Comparison of ENCODE assay signal across 10 cellular contexts in the genomic region with DNA sequence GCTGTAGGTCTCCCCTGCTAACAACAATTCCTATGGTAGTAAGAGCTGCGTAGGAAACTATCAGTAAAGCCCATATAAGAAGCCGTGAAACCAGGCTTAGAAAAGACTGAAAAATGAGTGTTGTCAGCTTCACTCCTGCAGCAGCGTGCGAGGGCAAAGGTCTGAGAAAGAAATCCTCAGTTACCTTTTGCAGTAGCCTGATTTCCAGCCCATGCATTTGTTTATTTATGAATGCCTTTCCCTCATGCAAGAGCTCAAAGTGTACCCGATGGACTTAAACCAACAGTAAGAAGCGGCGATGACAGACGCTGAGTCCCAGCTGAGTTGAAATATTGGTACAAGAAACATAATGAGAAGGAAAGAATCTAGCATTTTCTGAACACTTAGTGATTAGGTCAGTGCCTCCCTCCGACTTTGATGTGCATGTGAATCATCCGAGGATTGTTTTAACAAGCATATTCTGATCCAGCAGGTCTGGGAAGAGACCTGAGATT. TPM values are rescaled to one million over a fixed set of nuclear protein-coding genes. Genes with fewer than 3 reads are reported as not detected.
DNase-seq lines count a peak whose midpoint lies in the region; ATAC-seq and TF ChIP-seq lines count a peak whose summit lies in the region.
"Had no signal": no experiment of that assay in that cellular context is flagged by ENCODE, and none has a peak within 500 bp of the region (broad histone marks: within the 10 kb centered on the region; RNA-seq: fewer than 3 reads in every experiment).

No MANE protein-coding gene starts in this region.

- H3K27ac Mint-ChIP-seq in Caco-2 (ENCODE audit: unreplicated experiment) (peak overlapping the region; percentile 91), nephron progenitor cell (peak overlapping the region; percentile 92)
- H3K27ac Mint-ChIP-seq in activated T-cell treated with anti-CD3 and anti-CD28 coated beads, Interleukin-2, amount 50 U/mL, for 72 hours = no peak overlapping the region
- H3K27ac Mint-ChIP-seq: CD4-positive, alpha-beta T cell; naive B cell had no signal

- peak overlapping the region; percentile 12 for H3K4me3 ChIP-seq in Caco-2 (ENCODE audit: low read depth, low read length)
- peak overlapping the region; percentile 48 to 56 for H3K4me3 ChIP-seq in duodenal mucosa (ENCODE audit: low read depth in 1 of 2, low read length in 2 of 2)

- TF ChIP-seq CTCF in Caco-2 (IDR thresholded peaks at IDR 0.05; ENCODE audit: insufficient read depth in 1 of 2, low read depth in 1 of 2, low read length in 1 of 2, severe bottlenecking in 1 of 2, unreplicated experiment in 1 of 2) (no peak), nephron progenitor cell (IDR thresholded peaks at IDR 0.05) (no peak)

- H3K9me3 Mint-ChIP-seq in Caco-2 (ENCODE audit: unreplicated experiment) (no peaks in the 10 kb centered on the region), nephron progenitor cell (peaks cover 5% of the 10 kb centered on the region)
- H3K9me3 Mint-ChIP-seq in activated T-cell treated with anti-CD3 and anti-CD28 coated beads, Interleukin-2, amount 50 U/mL, for 72 hours = peaks cover 0 to 2% of the 10 kb centered on the region in 2 donors
- H3K9me3 Mint-ChIP-seq: CD4-positive, alpha-beta T cell had no signal

- CTCF ChIA-PET in Caco-2 (lab: Charles Lee) = interaction anchor here (1.0 kb wide), 2 partner anchors 15 to 29 kb away, joined by 4 to 6 read pairs; a partner anchor contains a TSS

- H3K9me3 ChIP-seq in Caco-2 (no peaks in the 10 kb centered on the region), duodenal mucosa (ENCODE audit: control insufficient read depth in 1 of 2, low read length in 2 of 2) (no peaks in the 10 kb centered on the region)

- peak overlapping the region in 1 of 2 donors; percentile 41 for H3K9ac ChIP-seq in duodenal mucosa (ENCODE audit: low read depth in 1 of 2, low read length in 2 of 2)

- intact Hi-C loops in Caco-2 (cut with micrococcal nuclease; ENCODE audit: unreplicated experiment) = loop anchor here (1.0 to 2.0 kb wide), 3 partner anchors 14 to 30 kb away; a partner anchor contains a TSS

- ATAC-seq in activated T-cell treated with anti-CD3 and anti-CD28 coated beads, Interleukin-2, amount 50 U/mL, for 72 hours (replicated peaks in 1 of 2) = no peak

- no peak overlapping the region for H3K27ac ChIP-seq in duodenal mucosa (ENCODE audit: low read depth, low read length)

- H3K36me3 Mint-ChIP-seq in Caco-2 (ENCODE audit: insufficient read depth, unreplicated experiment) = no peaks in the 10 kb centered on the region
- peaks cover 6% of the 10 kb centered on the region for H3K36me3 Mint-ChIP-seq in nephron progenitor cell (ENCODE audit: low read depth)
- H3K36me3 Mint-ChIP-seq in activated T-cell treated with anti-CD3 and anti-CD28 coated beads, Interleukin-2, amount 50 U/mL, for 72 hours (ENCODE audit: insufficient read depth in 2 of 2) = peaks cover 0 to 3% of the 10 kb centered on the region in 2 donors
- H3K36me3 Mint-ChIP-seq: naive B cell had no signal

- DNase-seq in Caco-2 (peak; percentile 66 to 69), NCI-H146 (lab: John Stamatoyannopoulos, UW) (peak; percentile 53), nephron progenitor cell (no peak), COR-L47 (lab: John Stamatoyannopoulos, UW) (no peak), SKM-1 treated with dmso at 0.1 percent for 144 hours (lab: John Stamatoyannopoulos, UW; ENCODE audit: unreplicated experiment) (no peak)
- DNase-seq in activated CD8-positive, alpha-beta memory T cell treated with anti-CD3 and anti-CD28 coated beads, Interleukin-2, amount 50 U/mL, for 48 hours = no peak
- DNase-seq in activated T-cell treated with anti-CD3 and anti-CD28 coated beads, Interleukin-2, amount 50 U/mL, for 72 hours = no peak
- DNase-seq: CD4-positive, alpha-beta T cell; naive B cell had no signal

- peak overlapping the region; percentile 76 for H3K4me3 Mint-ChIP-seq in Caco-2 (ENCODE audit: unreplicated experiment)
- H3K4me3 Mint-ChIP-seq in nephron progenitor cell = peak overlapping the region; percentile 44
- no peak overlapping the region for H3K4me3 Mint-ChIP-seq in activated T-cell treated with anti-CD3 and anti-CD28 coated beads, Interleukin-2, amount 50 U/mL, for 72 hours
- H3K4me3 Mint-ChIP-seq: CD4-positive, alpha-beta T cell had no signal

- POLR2A ChIA-PET in Caco-2 (lab: Charles Lee) = interaction anchor here (0.5 to 1.1 kb wide), 3 partner anchors 15 to 29 kb away, joined by 3 to 6 read pairs (median 4); a partner anchor contains a TSS

- H3K4me1 ChIP-seq in Caco-2 (peaks cover 24% of the 10 kb centered on the region), duodenal mucosa (ENCODE audit: control insufficient read depth in 1 of 2, insufficient read depth in 2 of 2, low read length in 2 of 2) (peaks cover 0 to 21% of the 10 kb centered on the region in 2 donors)

- H3K27me3 Mint-ChIP-seq in Caco-2 (ENCODE audit: insufficient read depth, unreplicated experiment) (no peaks in the 10 kb centered on the region), nephron progenitor cell (ENCODE audit: low read depth, poor library complexity) (no peaks in the 10 kb centered on the region)
- H3K27me3 Mint-ChIP-seq in activated T-cell treated with anti-CD3 and anti-CD28 coated beads, Interleukin-2, amount 50 U/mL, for 72 hours (ENCODE audit: low read depth) = no peaks in the 10 kb centered on the region
- H3K27me3 Mint-ChIP-seq: CD4-positive, alpha-beta T cell; naive B cell had no signal

- no TSS peak for BruUV-seq in Caco-2 (replicated peaks; lab: Mats Ljungman, UMichigan)

- H3K4me1 Mint-ChIP-seq in Caco-2 (ENCODE audit: low read depth, unreplicated experiment) (peaks cover 6% of the 10 kb centered on the region), nephron progenitor cell (peaks cover 59% of the 10 kb centered on the region)
- H3K4me1 Mint-ChIP-seq in activated T-cell treated with anti-CD3 and anti-CD28 coated beads, Interleukin-2, amount 50 U/mL, for 72 hours (ENCODE audit: low read depth) = peaks cover 20% of the 10 kb centered on the region

- no peaks in the 10 kb centered on the region for H3K36me3 ChIP-seq in Caco-2 (ENCODE audit: control insufficient read depth, insufficient read depth, low read length)
- no peaks in the 10 kb centered on the region for H3K36me3 ChIP-seq in duodenal mucosa (ENCODE audit: control insufficient read depth in 1 of 2, insufficient read depth in 2 of 2, low read length in 2 of 2)

- H3K27me3 ChIP-seq in Caco-2 (replicated peaks; ENCODE audit: control insufficient read depth, insufficient read depth, low read length) (no peaks in the 10 kb centered on the region), duodenal mucosa (ENCODE audit: control insufficient read depth in 1 of 2, insufficient read depth in 2 of 2, low read length in 2 of 2) (no peaks in the 10 kb centered on the region)

RNA-seq across cellular contexts. Expression of a gene that starts 15.0 kb away (rescaled TPM):
- 16.2 and 17.1 TPM in 2 replicates for total RNA-seq in Caco-2 (2022)
- 10 to 100 TPM; 29.5 to 30.8 TPM for total RNA-seq in activated T-cell treated with anti-CD3 and anti-CD28 coated beads, Interleukin-2, amount 50 U/mL, for 72 hours

RNA-seq across cellular contexts. Expression of a gene that starts 29.8 kb away (rescaled TPM):
- 19.9 and 23.2 TPM in 2 replicates for total RNA-seq in Caco-2 (2022)
- total RNA-seq in activated T-cell treated with anti-CD3 and anti-CD28 coated beads, Interleukin-2, amount 50 U/mL, for 72 hours = 100 to 1,000 TPM; 206 to 207 TPM

Comparison
In these comparisons a context has a peak if more than half of its experiments do, and no peak if none do; other contexts are left out.
1. DNase-seq: peak in Caco-2 (2 of 2) and NCI-H146 (single experiment); none in nephron progenitor cell (single experiment), COR-L47 (single experiment), SKM-1 treated with dmso at 0.1 percent for 144 hours (single experiment), activated CD8-positive, alpha-beta memory T cell treated with anti-CD3 and anti-CD28 coated beads, Interleukin-2, amount 50 U/mL, for 48 hours (single experiment) and activated T-cell treated with anti-CD3 and anti-CD28 coated beads, Interleukin-2, amount 50 U/mL, for 72 hours (0 of 2).
2. H3K4me3 Mint-ChIP-seq: peak in Caco-2 (single experiment) and nephron progenitor cell (single experiment); none in activated T-cell treated with anti-CD3 and anti-CD28 coated beads, Interleukin-2, amount 50 U/mL, for 72 hours (0 of 2).